In genomic region chr10:79202188-79203013, GRCh38 we compare ENCODE assay signal across 8 cellular contexts.
DNase-seq lines count a peak whose midpoint lies in the region; ATAC-seq, FAIRE-seq and TF ChIP-seq lines count a peak whose summit lies in the region.

No MANE protein-coding gene starts in this region.

- H3K4me3 Mint-ChIP-seq in CD8-positive, alpha-beta T cell = no peak overlapping the region

- H3K23ac ChIP-seq in H1 (ENCODE audit: insufficient read length) = no peak overlapping the region

- H3K9me3 Mint-ChIP-seq in CD8-positive, alpha-beta T cell = no peaks in the 10 kb centered on the region

- intact Hi-C loops in CD8-positive, alpha-beta T cell (cut with DNase I, micrococcal nuclease) = loop anchor here in 1 of 2 experiments (1.0 kb wide), 1 partner anchor 23 kb away; no protein-coding TSS in a partner anchor

- no peak for TF ChIP-seq POLR2A in H1 (IDR thresholded peaks at IDR 0.05; ENCODE audit: control extremely low read depth in 1 of 2, low read depth in 2 of 2, low read length in 2 of 2)

- no peak overlapping the region for H4K5ac ChIP-seq in H1 (ENCODE audit: insufficient read length, low read depth, low read length)

- H3K9ac ChIP-seq in SU-DHL-6 (ENCODE audit: low read length) = no peak overlapping the region
- H3K9ac ChIP-seq in H1 (replicated peaks in 1 of 4; ENCODE audit: extremely low read depth in 1 of 4, low read depth in 3 of 4, low read length in 3 of 4) = no peak overlapping the region
- no peak overlapping the region for H3K9ac ChIP-seq in neural cell (ENCODE audit: low read length)

- no peaks in the 10 kb centered on the region for H3K27me3 Mint-ChIP-seq in CD8-positive, alpha-beta T cell (ENCODE audit: low read depth)

- no peaks in the 10 kb centered on the region for H3K9me3 ChIP-seq in CD8-positive, alpha-beta T cell (ENCODE audit: low read length)
- H3K9me3 ChIP-seq in SU-DHL-6 (ENCODE audit: insufficient read depth, low read length) (no peaks in the 10 kb centered on the region), H1 (ENCODE audit: insufficient read depth in 2 of 2, low read depth in 1 of 2, low read length in 1 of 2) (no peaks in the 10 kb centered on the region), neural cell (ENCODE audit: low read length) (no peaks in the 10 kb centered on the region)

- POLR2A ChIA-PET in CD8-positive, alpha-beta T cell (lab: Charles Lee) = no interaction called here
- POLR2A ChIA-PET in HEK293T (lab: Yijun Ruan, JAX) = no interaction called here
- POLR2A ChIA-PET in H1 (lab: Charles Lee; ENCODE audit: partially characterized antibody) = no interaction called here

- no peaks in the 10 kb centered on the region for H3K4me1 Mint-ChIP-seq in CD8-positive, alpha-beta T cell (ENCODE audit: low read depth)

- no peaks in the 10 kb centered on the region for H3K27me3 ChIP-seq in CD8-positive, alpha-beta T cell (ENCODE audit: insufficient read depth, low read length)
- H3K27me3 ChIP-seq in SU-DHL-6 (ENCODE audit: low read length) (no peaks in the 10 kb centered on the region), H1 (replicated peaks in 1 of 4; ENCODE audit: control insufficient read depth in 3 of 4, extremely low read depth in 1 of 4, insufficient read depth in 3 of 4, low read length in 3 of 4) (no peaks in the 10 kb centered on the region), neural cell (ENCODE audit: insufficient read depth, low read depth, low read length) (no peaks in the 10 kb centered on the region)

- H3K27ac ChIP-seq in CD8-positive, alpha-beta T cell (ENCODE audit: low read depth, low read length) = no peak overlapping the region
- H3K27ac ChIP-seq in SU-DHL-6 (ENCODE audit: low read depth, low read length) = no peak overlapping the region
- no peak overlapping the region for H3K27ac ChIP-seq in H1 (ENCODE audit: low read depth, low read length)
- H3K27ac ChIP-seq in neural cell (ENCODE audit: low read length) = no peak overlapping the region

- H3K9me2 ChIP-seq in SU-DHL-6 (replicated peaks; ENCODE audit: insufficient read depth, low read length) (no peaks in the 10 kb centered on the region), neural cell (ENCODE audit: insufficient read depth, low read length) (no peaks in the 10 kb centered on the region)

- H2BK120ac ChIP-seq in H1 (replicated peaks; ENCODE audit: low read depth, low read length) = no peak overlapping the region

- no peak overlapping the region for H4K8ac ChIP-seq in H1 (ENCODE audit: extremely low read depth, insufficient read depth, low read length)

- CTCF ChIA-PET in CD8-positive, alpha-beta T cell (lab: Charles Lee) = interaction anchor here (1.3 to 2.8 kb wide), 5 partner anchors 7 to 1154 kb away, joined by 3 to 19 read pairs (median 4); no protein-coding TSS in a partner anchor
- CTCF ChIA-PET in HEK293T (lab: Yijun Ruan, JAX) = interaction anchor here (0.9 to 1.4 kb wide), 4 partner anchors 8 to 51 kb away, joined by 4 to 7 read pairs (median 5); no protein-coding TSS in a partner anchor
- CTCF ChIA-PET in H1 (lab: Charles Lee; ENCODE audit: partially characterized antibody) = interaction anchor here (0.6 to 2.7 kb wide), 38 partner anchors 8 to 966 kb away, joined by 3 to 24 read pairs (median 4); no protein-coding TSS in a partner anchor

- peak; percentile 22 for TF ChIP-seq CTCF in CD8-positive, alpha-beta T cell (IDR thresholded peaks at IDR 0.05)
- TF ChIP-seq CTCF in SU-DHL-6 (IDR thresholded peaks at IDR 0.05; ENCODE audit: insufficient read depth, low read length, poor library complexity, severe bottlenecking) = peak; percentile 59
- peak; percentile 62 to 83 (median 75) for TF ChIP-seq CTCF in H1 (IDR thresholded peaks at IDR 0.05; ENCODE audit: control extremely low read depth in 1 of 3, insufficient read depth in 1 of 3, low read depth in 1 of 3, low read length in 3 of 3)
- TF ChIP-seq CTCF in neural cell (IDR thresholded peaks at IDR 0.05; ENCODE audit: poor library complexity, severe bottlenecking) = peak; percentile 57

- no peak overlapping the region for H2BK5ac ChIP-seq in H1 (ENCODE audit: low read depth, low read length)

- WGBS in H1 (ENCODE audit: extremely low coverage in 1 of 2, insufficient coverage in 1 of 2, insufficient read length in 1 of 2, insufficient replicate concordance in 2 of 2, low coverage in 1 of 2, low lambda C conversion rate in 2 of 2, missing lambda C conversion rate in 1 of 2), 2 experiments = 50% methylated on average over 9 of the region's 9 CpGs; no CpG with 5 or more reads in 1 of the 2 experiments

- H2AFZ ChIP-seq in SU-DHL-6 (ENCODE audit: low read depth, low read length, severe bottlenecking) = no peak overlapping the region
- no peak overlapping the region for H2AFZ ChIP-seq in H1 (ENCODE audit: low read length)
- no peak overlapping the region for H2AFZ ChIP-seq in neural cell (ENCODE audit: low read depth, low read length)

- no peak overlapping the region for H3K14ac ChIP-seq in H1 (ENCODE audit: insufficient read length)

- H3K79me1 ChIP-seq in H1 (ENCODE audit: low read depth, low read length) = no peaks in the 10 kb centered on the region

- H3K4me2 ChIP-seq in SU-DHL-6 (ENCODE audit: low read depth, low read length, poor library complexity, severe bottlenecking) (no peak overlapping the region), H1 (ENCODE audit: insufficient read depth in 1 of 2, low read depth in 2 of 2, low read length in 2 of 2) (no peak overlapping the region), neural cell (ENCODE audit: low read length) (no peak overlapping the region)

- H3K18ac ChIP-seq in H1 (ENCODE audit: extremely low read depth, low read length) = no peak overlapping the region

- no peak overlapping the region for H3K4ac ChIP-seq in H1 (replicated peaks; ENCODE audit: insufficient read length, low read depth, low read length)

- H2BK12ac ChIP-seq in H1 (ENCODE audit: low read depth, low read length) = no peak overlapping the region

- H3K56ac ChIP-seq in H1 (replicated peaks; ENCODE audit: insufficient read length, low read depth, low read length) = no peak overlapping the region

- peaks cover 3% of the 10 kb centered on the region; the same call in 1 of the 2 replicates for H3K23me2 ChIP-seq in H1 (ENCODE audit: low read depth, low read length)

- H4K91ac ChIP-seq in H1 (replicated peaks; ENCODE audit: insufficient read length, low read length) = no peak overlapping the region

- DNase-seq in CD8-positive, alpha-beta T cell = peak in 4 of 7 experiments; percentile 7 to 29 (median 22)
- DNase-seq in HEK293T (ENCODE audit: extremely low spot score) (peak; percentile 52), H1 (ENCODE audit: low read depth in 1 of 2, low spot score in 2 of 2) (peak in 1 of 2 experiments; percentile 86)
- no peak for DNase-seq in NK-92 treated with Interleukin-12 subunit alpha and Interleukin-12 subunit beta, amount 100 ng/mL, for 24 hours (lab: John Stamatoyannopoulos, UW)

- H4K20me1 ChIP-seq in SU-DHL-6 (ENCODE audit: low read depth, low read length) = no peaks in the 10 kb centered on the region
- H4K20me1 ChIP-seq in H1 (replicated peaks in 1 of 2; ENCODE audit: control insufficient read depth in 1 of 2, insufficient read depth in 2 of 2, low read length in 2 of 2) = peaks cover 14 to 20% of the 10 kb centered on the region in 2 experiments
- H4K20me1 ChIP-seq in neural cell (ENCODE audit: insufficient read depth) = no peaks in the 10 kb centered on the region

- H3K79me2 ChIP-seq in SU-DHL-6 (ENCODE audit: insufficient read depth, low read length) (no peaks in the 10 kb centered on the region), H1 (ENCODE audit: control insufficient read depth in 1 of 2, insufficient read depth in 2 of 2, low read length in 2 of 2) (no peaks in the 10 kb centered on the region; a peak in 1 of 4 replicates), neural cell (replicated peaks; ENCODE audit: insufficient read depth, low read length) (peaks cover 3% of the 10 kb centered on the region)

- TF ChIP-seq EP300 in H1 (IDR thresholded peaks at IDR 0.05; ENCODE audit: borderline replicate concordance in 1 of 2, low read depth in 2 of 2, low read length in 2 of 2) = no peak
- TF ChIP-seq EP300 in neural cell (conservative IDR thresholded peaks at IDR 0.05; ENCODE audit: poor library complexity, severe bottlenecking) = no peak

- peaks cover 27% of the 10 kb centered on the region for H3K36me3 Mint-ChIP-seq in CD8-positive, alpha-beta T cell

- H3K4me3 ChIP-seq in CD8-positive, alpha-beta T cell (ENCODE audit: low read depth, low read length) = no peak overlapping the region
- H3K4me3 ChIP-seq in SU-DHL-6 (ENCODE audit: insufficient read depth, low read length, poor library complexity, severe bottlenecking) (no peak overlapping the region), H1 (ENCODE audit: extremely low read depth in 1 of 4, insufficient read depth in 2 of 4, low read depth in 3 of 4, low read length in 4 of 4) (no peak overlapping the region), neural cell (ENCODE audit: low read length) (no peak overlapping the region)

- no peaks in the 10 kb centered on the region for H3K4me1 ChIP-seq in CD8-positive, alpha-beta T cell (ENCODE audit: insufficient read depth, low read length)
- H3K4me1 ChIP-seq in H1 (replicated peaks in 1 of 4; ENCODE audit: control insufficient read depth in 3 of 4, insufficient read depth in 4 of 4, low read length in 3 of 4) = no peaks in the 10 kb centered on the region

- H3K36me3 ChIP-seq in CD8-positive, alpha-beta T cell (ENCODE audit: insufficient read depth, low read length) = no peaks in the 10 kb centered on the region
- H3K36me3 ChIP-seq in SU-DHL-6 (ENCODE audit: low read length) (no peaks in the 10 kb centered on the region), H1 (ENCODE audit: control insufficient read depth in 2 of 4, insufficient read depth in 4 of 4, low read length in 3 of 4) (peaks cover 0 to 7% (median 3%) of the 10 kb centered on the region in 4 experiments; a peak in 3 of 8 replicates), neural cell (ENCODE audit: insufficient read depth, low read length) (peaks cover 5% of the 10 kb centered on the region)

- FAIRE-seq in H1 (lab: Jason Lieb, UNC) = no peak

- TF ChIP-seq RAD21 in H1 (IDR thresholded peaks at IDR 0.05 in 1 of 2, conservative IDR thresholded peaks at IDR 0.05 in 1 of 2; ENCODE audit: low read depth in 2 of 2, low read length in 2 of 2) (peak; percentile 65 to 76), neural cell (conservative IDR thresholded peaks at IDR 0.05) (peak; percentile 52)

- ATAC-seq in CD8-positive, alpha-beta T cell = no peak
- ATAC-seq in HG03135 (IDR thresholded peaks at IDR 0.05; ENCODE audit: unreplicated experiment) (no peak), GM19452 (IDR thresholded peaks at IDR 0.05; ENCODE audit: unreplicated experiment) (no peak)

- no peaks in the 10 kb centered on the region for H3F3A ChIP-seq in SU-DHL-6 (ENCODE audit: insufficient read depth)
- no peaks in the 10 kb centered on the region for H3F3A ChIP-seq in neural cell (ENCODE audit: insufficient read depth, low read length, poor library complexity, severe bottlenecking)

- no peak overlapping the region for H2AK5ac ChIP-seq in H1 (ENCODE audit: low read depth, low read length)

- H3K27ac Mint-ChIP-seq in CD8-positive, alpha-beta T cell = no peak overlapping the region

- H2BK20ac ChIP-seq in H1 (ENCODE audit: low read length) = no peak overlapping the region

- no peak overlapping the region for H2BK15ac ChIP-seq in H1 (ENCODE audit: low read length)

TF ChIP-seq in HEK293T, 16 proteins besides CTCF, POLR2A, EP300 and RAD21 (continues in another document):
- no peak for TF ChIP-seq SP1 (IDR thresholded peaks at IDR 0.05)

TF ChIP-seq in H1, 55 proteins besides CTCF, POLR2A, EP300 and RAD21 (continues in another document):
- TF ChIP-seq SP2 (IDR thresholded peaks at IDR 0.05; ENCODE audit: low read length) = no peak

Comparison
In these comparisons a context has a peak if more than half of its experiments do, and no peak if none do; other contexts are left out.
1. CTCF ChIP-seq: peak in every context shown above with its lines; median percentile 75 in H1; 59 in SU-DHL-6; 57 in neural cell; 22 in CD8-positive, alpha-beta T cell.